In the genomic region with DNA sequence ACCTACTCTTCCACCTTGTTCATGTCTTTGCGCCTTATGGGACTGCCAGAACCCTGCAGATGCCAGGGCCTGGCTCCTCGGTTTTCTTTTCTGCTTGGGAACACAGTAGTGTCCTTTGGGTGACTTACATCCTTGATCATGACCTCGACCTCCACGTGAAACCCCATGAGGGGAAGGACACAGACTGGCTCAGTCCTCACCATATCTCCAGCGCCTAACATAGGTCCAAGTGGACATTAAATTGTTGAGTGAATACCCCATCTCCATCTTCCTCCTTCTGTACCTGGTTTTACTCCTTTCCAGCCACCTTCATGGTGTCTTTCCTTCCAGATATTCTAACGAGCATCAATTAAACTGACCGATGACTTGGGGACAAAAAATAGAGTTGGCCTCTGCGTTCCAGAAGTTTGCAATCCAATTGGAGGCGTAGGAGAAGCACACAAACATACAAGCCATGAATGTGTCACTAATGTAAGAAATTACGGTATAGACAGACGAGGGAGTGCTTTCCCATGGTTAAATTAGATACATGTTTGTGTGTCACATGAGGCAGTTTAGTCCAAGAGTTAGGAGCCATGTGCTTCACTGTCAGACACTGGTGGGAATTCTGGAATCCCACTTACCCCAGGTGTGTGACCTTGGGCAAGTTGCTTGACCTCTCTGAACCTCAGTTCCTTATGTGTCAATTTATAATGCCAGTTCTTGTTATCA, we compare ENCODE assay signal across 1 cellular context.
TF ChIP-seq lines count a peak whose summit lies in the region.

No MANE protein-coding gene starts in this region.

TF ChIP-seq in IMR-90, 13 proteins besides CTCF, POLR2A, EP300 and RAD21 (continued from another document):
- TF ChIP-seq RCOR1 (IDR thresholded peaks at IDR 0.05; ENCODE audit: insufficient replicate concordance, low read length) (no peak), SMC3 (IDR thresholded peaks at IDR 0.05; ENCODE audit: low read depth, low read length) (no peak), CEBPB (IDR thresholded peaks at IDR 0.05; ENCODE audit: low read depth, low read length) (no peak), BHLHE40 (IDR thresholded peaks at IDR 0.05; ENCODE audit: low read depth, low read length) (no peak)
- TF ChIP-seq, protein P1, sequence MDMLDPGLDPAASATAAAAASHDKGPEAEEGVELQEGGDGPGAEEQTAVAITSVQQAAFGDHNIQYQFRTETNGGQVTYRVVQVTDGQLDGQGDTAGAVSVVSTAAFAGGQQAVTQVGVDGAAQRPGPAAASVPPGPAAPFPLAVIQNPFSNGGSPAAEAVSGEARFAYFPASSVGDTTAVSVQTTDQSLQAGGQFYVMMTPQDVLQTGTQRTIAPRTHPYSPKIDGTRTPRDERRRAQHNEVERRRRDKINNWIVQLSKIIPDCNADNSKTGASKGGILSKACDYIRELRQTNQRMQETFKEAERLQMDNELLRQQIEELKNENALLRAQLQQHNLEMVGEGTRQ (IDR thresholded peaks at IDR 0.05; ENCODE audit: low read depth, low read length), result no peak
